ENCODE assay signal across 28 cellular contexts in the genomic region with DNA sequence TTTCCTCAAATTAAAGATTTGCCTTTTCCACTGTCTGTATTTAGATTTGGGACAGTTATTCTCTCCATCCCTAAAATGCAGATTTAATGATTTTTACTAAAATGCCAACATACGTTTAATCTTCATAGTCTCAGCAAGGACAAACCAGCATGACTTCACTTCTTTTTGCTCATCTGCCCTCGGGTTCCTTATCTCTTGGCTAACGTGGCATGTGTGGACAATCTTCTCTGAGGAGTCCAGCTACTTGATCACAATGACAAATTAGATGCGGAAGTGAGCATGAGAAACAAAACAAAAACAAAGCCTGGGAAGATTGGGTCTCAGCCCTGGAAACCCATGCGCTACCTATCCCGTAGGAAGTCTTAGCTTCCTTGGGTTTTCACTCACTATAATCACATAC. TPM values are rescaled to one million over a fixed set of nuclear protein-coding genes. Genes with fewer than 3 reads are reported as not detected.
"Had no signal": no experiment of that assay in that cellular context is flagged by ENCODE, and none has a peak within 500 bp of the region (broad histone marks: within the 10 kb centered on the region; RNA-seq: fewer than 3 reads in every experiment).

No MANE protein-coding gene starts in this region.

- H3K9me3 ChIP-seq: esophagus squamous epithelium, gastrocnemius medialis, heart right ventricle, left lung, lower lobe of right lung, mucosa of descending colon had no signal

- H3K27ac ChIP-seq: coronary artery, epithelial cell of prostate, esophagus squamous epithelium, gastrocnemius medialis, heart right ventricle, left lung, lower lobe of right lung had no signal

- H3K36me3 ChIP-seq: gastrocnemius medialis, left lung, lower lobe of right lung had no signal

- H3K4me1 ChIP-seq: esophagus squamous epithelium, gastrocnemius medialis, heart right ventricle, left lung, lower lobe of right lung had no signal

- DNase-seq: dermis blood vessel endothelial cell; effector CD8-positive, alpha-beta T cell; effector memory CD8-positive, alpha-beta T cell; endodermal cell; esophagus squamous epithelium; foreskin fibroblast; foreskin melanocyte; gastrocnemius medialis; glutamatergic neuron; heart right ventricle; hippocampal formation; left cardiac atrium; left lung; left ventricle myocardium superior; lower lobe of right lung; mesenchymal stem cell; mucosa of descending colon; naive B cell; naive thymus-derived CD8-positive, alpha-beta T cell had no signal

- H3K27me3 ChIP-seq: esophagus squamous epithelium, gastrocnemius medialis, heart right ventricle, left lung had no signal

- H3K4me3 ChIP-seq: coronary artery, esophagus squamous epithelium, gastrocnemius medialis, heart right ventricle, left lung, lower lobe of right lung, mucosa of descending colon had no signal

RNA-seq across cellular contexts. Expression of a gene that starts 1.0 kb away (rescaled TPM):
- total RNA-seq: dermis blood vessel endothelial cell; endodermal cell; esophagus mucosa; gastrocnemius medialis; glomerular endothelial cell; kidney epithelial cell; lower lobe of right lung; lung microvascular endothelial cell; mesothelial cell of epicardium; mucosa of descending colon; myocyte; naive thymus-derived CD8-positive, alpha-beta T cell had no signal
- polyA plus RNA-seq: keratinocyte; naive thymus-derived CD8-positive, alpha-beta T cell had no signal
